In the genomic region with DNA sequence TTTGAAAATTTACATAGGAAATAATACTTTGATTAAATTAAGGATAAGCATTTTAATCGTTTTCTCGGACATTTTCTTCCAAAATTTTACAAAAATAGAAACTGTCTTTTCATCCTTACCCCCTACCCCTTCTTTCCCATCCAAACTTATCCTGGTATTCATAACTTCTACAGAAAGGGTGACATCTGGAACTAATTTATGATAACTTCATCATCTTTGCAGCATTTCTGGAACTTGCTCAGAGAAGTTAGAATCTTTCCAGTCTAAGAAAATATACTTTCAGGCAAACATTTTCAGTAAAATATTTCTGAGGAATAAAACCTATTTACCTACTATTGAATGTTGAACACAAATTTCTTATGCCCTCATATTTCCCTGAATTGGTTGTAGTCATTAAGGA, we compare ENCODE assay signal across 21 cellular contexts.
DNase-seq lines count a peak whose midpoint lies in the region; ATAC-seq and TF ChIP-seq lines count a peak whose summit lies in the region.
"Had no signal": no experiment of that assay in that cellular context is flagged by ENCODE, and none has a peak within 500 bp of the region (broad histone marks: within the 10 kb centered on the region; RNA-seq: fewer than 3 reads in every experiment).

No MANE protein-coding gene starts in this region.

- H3K4me3 ChIP-seq in GM23248 (no peak overlapping the region), suprapubic skin (no peak overlapping the region), right cardiac atrium (ENCODE audit: low read length) (no peak overlapping the region)
- H3K4me3 ChIP-seq: A549, GM12878 had no signal

- H4K20me1 ChIP-seq in GM23248 (ENCODE audit: insufficient read depth), result no peaks in the 10 kb centered on the region

- H3F3A ChIP-seq in GM23248 (ENCODE audit: insufficient read depth), result no peaks in the 10 kb centered on the region

- H3K36me3 ChIP-seq in GM23248 (ENCODE audit: low read depth) (no peaks in the 10 kb centered on the region), suprapubic skin (no peaks in the 10 kb centered on the region)

- H3K27ac ChIP-seq in GM23248 (no peak overlapping the region), suprapubic skin (no peak overlapping the region), right cardiac atrium (ENCODE audit: low read length) (no peak overlapping the region)
- H3K27ac ChIP-seq: 22Rv1, A549, C4-2B had no signal

- no peak overlapping the region for H2AFZ ChIP-seq in GM23248

- H3K4me3 Mint-ChIP-seq in osteocyte (ENCODE audit: unreplicated experiment), result no peak overlapping the region
- H3K4me3 Mint-ChIP-seq: CD4-positive, alpha-beta T cell; HFFc6 had no signal

- peaks cover 5% of the 10 kb centered on the region; the same call in 1 of the 2 replicates for H3K4me1 ChIP-seq in GM23248 (ENCODE audit: insufficient read depth)
- peaks cover 12% of the 10 kb centered on the region for H3K4me1 ChIP-seq in suprapubic skin
- H3K4me1 ChIP-seq in right cardiac atrium (ENCODE audit: control insufficient read depth, insufficient read depth, low read length), result no peaks in the 10 kb centered on the region

- DNase-seq in GM23248 (peak; percentile 28), dedifferentiated amniotic fluid mesenchymal stem cell (ENCODE audit: extremely low spot score) (peak; percentile 45), osteocyte (ENCODE audit: extremely low spot score, unreplicated experiment) (no peak), suprapubic skin (ENCODE audit: low spot score in 2 of 2) (no peak), ureter (ENCODE audit: low spot score) (no peak), right cardiac atrium (no peak)
- DNase-seq: AML-193; Calu3; CD4-positive, alpha-beta T cell; DMS53; DND-41; EL; HFFc6; IMR-90 had no signal

- H3K4me2 ChIP-seq in GM23248 (ENCODE audit: unreplicated experiment), result no peak overlapping the region
- H3K4me2 ChIP-seq: A549 had no signal

- no peak overlapping the region for H3K9ac ChIP-seq in GM23248

- TF ChIP-seq POLR2A in suprapubic skin (IDR thresholded peaks at IDR 0.05), result no peak

- H3K27me3 ChIP-seq in GM23248 (replicated peaks; ENCODE audit: insufficient read depth) (no peaks in the 10 kb centered on the region), suprapubic skin (no peaks in the 10 kb centered on the region), right cardiac atrium (ENCODE audit: control insufficient read depth, insufficient read depth) (no peaks in the 10 kb centered on the region)

- H3K9me3 Mint-ChIP-seq in osteocyte (ENCODE audit: unreplicated experiment), result peaks cover 10% of the 10 kb centered on the region
- H3K9me3 Mint-ChIP-seq: CD4-positive, alpha-beta T cell; HFFc6 had no signal

- in situ Hi-C loops in GM23248 (cut with MboI), result no loop called here

- H3K9me2 ChIP-seq in GM23248 (ENCODE audit: insufficient read depth), result no peaks in the 10 kb centered on the region; the same call in 1 of the 2 replicates

- no peak for TF ChIP-seq EP300 in suprapubic skin (IDR thresholded peaks at IDR 0.05)

- ATAC-seq in SK-N-SH treated with all-trans-retinoic acid at 6 μM for 48 hours (peak; percentile 40; the same call in 1 of the 3 replicates), GM21529 (IDR thresholded peaks at IDR 0.05; ENCODE audit: unreplicated experiment) (no peak), right cardiac atrium (no peak)
- ATAC-seq: A549, GM12878, HCT116 had no signal

- no peaks in the 10 kb centered on the region for H3K9me3 ChIP-seq in GM23248 (ENCODE audit: low read depth)
- H3K9me3 ChIP-seq in suprapubic skin, result no peaks in the 10 kb centered on the region
- no peaks in the 10 kb centered on the region for H3K9me3 ChIP-seq in right cardiac atrium (ENCODE audit: control insufficient read depth, low read length)
- H3K9me3 ChIP-seq: A549 had no signal

- intact Hi-C loops in right cardiac atrium (cut with DNase I), result no loop called here

- peaks cover 79% of the 10 kb centered on the region for H3K4me1 Mint-ChIP-seq in osteocyte (ENCODE audit: unreplicated experiment)

- TF ChIP-seq CTCF in osteocyte (IDR thresholded peaks at IDR 0.05), result no peak
- no peak for TF ChIP-seq CTCF in suprapubic skin (IDR thresholded peaks at IDR 0.05)

- 3 to 11% methylated on average over 2 of the region's 2 CpGs for WGBS in GM23248 (ENCODE audit: low coverage in 1 of 2, low lambda C conversion rate in 2 of 2, missing lambda C conversion rate in 2 of 2), 2 experiments
- WGBS in suprapubic skin, result 35% methylated on average over 2 of the region's 2 CpGs
- WGBS in right cardiac atrium, result 22% methylated on average over 2 of the region's 2 CpGs

- no peaks in the 10 kb centered on the region for H3K79me2 ChIP-seq in GM23248 (ENCODE audit: insufficient read depth)

- H3K36me3 Mint-ChIP-seq in osteocyte (ENCODE audit: unreplicated experiment), result peaks cover 4% of the 10 kb centered on the region

- peak overlapping the region; percentile 93 for H3K27ac Mint-ChIP-seq in osteocyte (ENCODE audit: unreplicated experiment)
- H3K27ac Mint-ChIP-seq: CD4-positive, alpha-beta T cell; HFFc6 had no signal

- no peaks in the 10 kb centered on the region for H3K27me3 Mint-ChIP-seq in osteocyte (ENCODE audit: unreplicated experiment)
- H3K27me3 Mint-ChIP-seq: CD4-positive, alpha-beta T cell had no signal

TF ChIP-seq in SK-N-SH treated with all-trans-retinoic acid at 6 μM for 48 hours, 23 proteins besides CTCF, POLR2A, EP300 and RAD21:
- TF ChIP-seq, protein P1, sequence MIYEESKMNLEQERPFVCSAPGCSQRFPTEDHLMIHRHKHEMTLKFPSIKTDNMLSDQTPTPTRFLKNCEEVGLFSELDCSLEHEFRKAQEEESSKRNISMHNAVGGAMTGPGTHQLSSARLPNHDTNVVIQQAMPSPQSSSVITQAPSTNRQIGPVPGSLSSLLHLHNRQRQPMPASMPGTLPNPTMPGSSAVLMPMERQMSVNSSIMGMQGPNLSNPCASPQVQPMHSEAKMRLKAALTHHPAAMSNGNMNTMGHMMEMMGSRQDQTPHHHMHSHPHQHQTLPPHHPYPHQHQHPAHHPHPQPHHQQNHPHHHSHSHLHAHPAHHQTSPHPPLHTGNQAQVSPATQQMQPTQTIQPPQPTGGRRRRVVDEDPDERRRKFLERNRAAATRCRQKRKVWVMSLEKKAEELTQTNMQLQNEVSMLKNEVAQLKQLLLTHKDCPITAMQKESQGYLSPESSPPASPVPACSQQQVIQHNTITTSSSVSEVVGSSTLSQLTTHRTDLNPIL (CRISPR knock-in tag; IDR thresholded peaks at IDR 0.05; ENCODE audit: low read depth), result no peak
- TF ChIP-seq ARNTL (CRISPR knock-in tag; IDR thresholded peaks at IDR 0.05; ENCODE audit: borderline replicate concordance, low read depth), result no peak
- TF ChIP-seq ZFP3 (CRISPR knock-in tag; IDR thresholded peaks at IDR 0.05), result no peak
- TF ChIP-seq ZNF70 (CRISPR knock-in tag; IDR thresholded peaks at IDR 0.05), result no peak
- TF ChIP-seq TCF4 (CRISPR knock-in tag; IDR thresholded peaks at IDR 0.05; ENCODE audit: borderline replicate concordance), result peak; percentile 24; the same call in 1 of the 2 replicates
- TF ChIP-seq, protein P2, sequence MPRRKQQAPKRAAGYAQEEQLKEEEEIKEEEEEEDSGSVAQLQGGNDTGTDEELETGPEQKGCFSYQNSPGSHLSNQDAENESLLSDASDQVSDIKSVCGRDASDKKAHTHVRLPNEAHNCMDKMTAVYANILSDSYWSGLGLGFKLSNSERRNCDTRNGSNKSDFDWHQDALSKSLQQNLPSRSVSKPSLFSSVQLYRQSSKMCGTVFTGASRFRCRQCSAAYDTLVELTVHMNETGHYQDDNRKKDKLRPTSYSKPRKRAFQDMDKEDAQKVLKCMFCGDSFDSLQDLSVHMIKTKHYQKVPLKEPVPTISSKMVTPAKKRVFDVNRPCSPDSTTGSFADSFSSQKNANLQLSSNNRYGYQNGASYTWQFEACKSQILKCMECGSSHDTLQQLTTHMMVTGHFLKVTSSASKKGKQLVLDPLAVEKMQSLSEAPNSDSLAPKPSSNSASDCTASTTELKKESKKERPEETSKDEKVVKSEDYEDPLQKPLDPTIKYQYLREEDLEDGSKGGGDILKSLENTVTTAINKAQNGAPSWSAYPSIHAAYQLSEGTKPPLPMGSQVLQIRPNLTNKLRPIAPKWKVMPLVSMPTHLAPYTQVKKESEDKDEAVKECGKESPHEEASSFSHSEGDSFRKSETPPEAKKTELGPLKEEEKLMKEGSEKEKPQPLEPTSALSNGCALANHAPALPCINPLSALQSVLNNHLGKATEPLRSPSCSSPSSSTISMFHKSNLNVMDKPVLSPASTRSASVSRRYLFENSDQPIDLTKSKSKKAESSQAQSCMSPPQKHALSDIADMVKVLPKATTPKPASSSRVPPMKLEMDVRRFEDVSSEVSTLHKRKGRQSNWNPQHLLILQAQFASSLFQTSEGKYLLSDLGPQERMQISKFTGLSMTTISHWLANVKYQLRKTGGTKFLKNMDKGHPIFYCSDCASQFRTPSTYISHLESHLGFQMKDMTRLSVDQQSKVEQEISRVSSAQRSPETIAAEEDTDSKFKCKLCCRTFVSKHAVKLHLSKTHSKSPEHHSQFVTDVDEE (CRISPR knock-in tag; IDR thresholded peaks at IDR 0.05), result no peak
- TF ChIP-seq ZNF565 (CRISPR knock-in tag; conservative IDR thresholded peaks at IDR 0.05; ENCODE audit: low read depth), result no peak
- TF ChIP-seq GLIS3 (CRISPR knock-in tag; IDR thresholded peaks at IDR 0.05), result no peak
- TF ChIP-seq SNAI2 (CRISPR knock-in tag; IDR thresholded peaks at IDR 0.05), result no peak

Comparison
In these comparisons a context has a peak if more than half of its experiments do, and no peak if none do; other contexts are left out.
1. DNase-seq: peak in GM23248 (single experiment) and dedifferentiated amniotic fluid mesenchymal stem cell (single experiment); none in osteocyte (single experiment), suprapubic skin (0 of 2), ureter (single experiment) and right cardiac atrium (0 of 3).